Comparison of ENCODE assay signal across 9 cellular contexts in genomic region chr1:116853680-116854191, GRCh38. TPM values are rescaled to one million over a fixed set of nuclear protein-coding genes. Genes with fewer than 3 reads are reported as not detected.
DNase-seq lines count a peak whose midpoint lies in the region; ATAC-seq, FAIRE-seq and TF ChIP-seq lines count a peak whose summit lies in the region.
"Had no signal": no experiment of that assay in that cellular context is flagged by ENCODE, and none has a peak within 500 bp of the region (broad histone marks: within the 10 kb centered on the region; RNA-seq: fewer than 3 reads in every experiment).

No MANE protein-coding gene starts in this region.

- TF ChIP-seq EP300 in A549 (IDR thresholded peaks at IDR 0.05) (no peak), H1 (IDR thresholded peaks at IDR 0.05; ENCODE audit: borderline replicate concordance in 1 of 2, low read depth in 2 of 2, low read length in 2 of 2) (no peak)

- peak in 1 of 2 experiments; percentile 35; a peak in 2 of 5 replicates for TF ChIP-seq RAD21 in A549 (conservative IDR thresholded peaks at IDR 0.05 in 1 of 2, IDR thresholded peaks at IDR 0.05 in 1 of 2)
- no peak for TF ChIP-seq RAD21 in H1 (IDR thresholded peaks at IDR 0.05 in 1 of 2, conservative IDR thresholded peaks at IDR 0.05 in 1 of 2; ENCODE audit: low read depth in 2 of 2, low read length in 2 of 2)

- CTCF ChIA-PET in A549 (lab: Yijun Ruan, JAX): interaction anchor here (0.6 to 1.3 kb wide), 7 partner anchors 12 to 117 kb away, joined by 3 to 4 read pairs (median 3); no protein-coding TSS in a partner anchor
- CTCF ChIA-PET in H1 (lab: Charles Lee; ENCODE audit: partially characterized antibody): interaction anchor here (0.7 to 1.3 kb wide), 5 partner anchors 19 to 63 kb away, joined by 3 to 6 read pairs (median 3); no protein-coding TSS in a partner anchor

- H3K23ac ChIP-seq in H9 (ENCODE audit: insufficient read length, low read depth, low read length) (no peak overlapping the region), H1 (ENCODE audit: insufficient read length) (no peak overlapping the region)

- H3K79me1 ChIP-seq in H9 (ENCODE audit: insufficient read depth, low read depth, low read length, poor library complexity, severe bottlenecking): no peaks in the 10 kb centered on the region
- H3K79me1 ChIP-seq in H1 (ENCODE audit: low read depth, low read length): no peaks in the 10 kb centered on the region

- H3K27me3 ChIP-seq in H9 (ENCODE audit: insufficient read depth, low read length) (no peaks in the 10 kb centered on the region), H1 (replicated peaks in 1 of 4; ENCODE audit: control insufficient read depth in 3 of 4, extremely low read depth in 1 of 4, insufficient read depth in 3 of 4, low read length in 3 of 4) (no peaks in the 10 kb centered on the region)
- no peaks in the 10 kb centered on the region for H3K27me3 ChIP-seq in effector memory CD4-positive, alpha-beta T cell (replicated peaks; ENCODE audit: control insufficient read depth, insufficient read depth, low read length, poor library complexity, severe bottlenecking)

- H3K14ac ChIP-seq in H9 (ENCODE audit: insufficient read depth, low read length) (no peak overlapping the region), H1 (ENCODE audit: insufficient read length) (no peak overlapping the region)

- no peak overlapping the region for H2BK12ac ChIP-seq in H9 (ENCODE audit: insufficient read length, low read depth, low read length)
- H2BK12ac ChIP-seq in H1 (ENCODE audit: low read depth, low read length): peak overlapping the region; percentile 90

- H4K20me1 ChIP-seq in H9 (ENCODE audit: control insufficient read depth, insufficient read depth, insufficient read length) (no peaks in the 10 kb centered on the region), H1 (replicated peaks in 1 of 2; ENCODE audit: control insufficient read depth in 1 of 2, insufficient read depth in 2 of 2, low read length in 2 of 2) (no peaks in the 10 kb centered on the region)

- H3K56ac ChIP-seq in H9 (ENCODE audit: insufficient read length, low read depth, low read length) (no peak overlapping the region), H1 (replicated peaks; ENCODE audit: insufficient read length, low read depth, low read length) (no peak overlapping the region)

- H3K9me3 Mint-ChIP-seq in H9: peaks cover 4% of the 10 kb centered on the region in 2 experiments; a peak in 2 of 5 replicates
- no peaks in the 10 kb centered on the region for H3K9me3 Mint-ChIP-seq in immature natural killer cell

- H4K8ac ChIP-seq in H9 (replicated peaks; ENCODE audit: insufficient read length, low read depth, low read length) (no peak overlapping the region), H1 (ENCODE audit: extremely low read depth, insufficient read depth, low read length) (no peak overlapping the region)

- no peak overlapping the region for H2BK15ac ChIP-seq in H9 (ENCODE audit: low read depth, low read length)
- H2BK15ac ChIP-seq in H1 (ENCODE audit: low read length): no peak overlapping the region

- no peak overlapping the region for H3K9ac ChIP-seq in H9 (ENCODE audit: extremely low read depth, insufficient read length, low read length)
- peak overlapping the region in 1 of 4 experiments; percentile 20; a peak in 1 of 7 replicates for H3K9ac ChIP-seq in H1 (replicated peaks in 1 of 4; ENCODE audit: extremely low read depth in 1 of 4, low read depth in 3 of 4, low read length in 3 of 4)

- H3K23me2 ChIP-seq in H9 (ENCODE audit: insufficient read length, low read depth, low read length, poor library complexity, severe bottlenecking) (no peaks in the 10 kb centered on the region), H1 (ENCODE audit: low read depth, low read length) (no peaks in the 10 kb centered on the region)

- H2BK5ac ChIP-seq in H9 (ENCODE audit: insufficient read length, low read length) (no peak overlapping the region), H1 (ENCODE audit: low read depth, low read length) (peak overlapping the region; percentile 87)

- H2BK20ac ChIP-seq in H9 (ENCODE audit: low read depth, low read length, poor library complexity, severe bottlenecking) (no peak overlapping the region), H1 (ENCODE audit: low read length) (no peak overlapping the region)

- POLR2A ChIA-PET in A549 (lab: Yijun Ruan, JAX): interaction anchor here (0.6 kb wide), 1 partner anchor 63 kb away, joined by 3 read pairs; no protein-coding TSS in a partner anchor
- POLR2A ChIA-PET in H1 (lab: Charles Lee; ENCODE audit: partially characterized antibody): interaction anchor here (0.8 to 1.3 kb wide), 4 partner anchors 11 to 207 kb away, joined by 3 to 5 read pairs (median 4); no protein-coding TSS in a partner anchor

- H2AFZ ChIP-seq in H9 (ENCODE audit: low read length) (peak overlapping the region; percentile 35), H1 (ENCODE audit: low read length) (peak overlapping the region; percentile 47; the same call in 1 of the 2 replicates)

- H4K5ac ChIP-seq in H9 (ENCODE audit: insufficient read length, low read depth, low read length): no peak overlapping the region
- H4K5ac ChIP-seq in H1 (ENCODE audit: insufficient read length, low read depth, low read length): no peak overlapping the region

- H3K4me3 Mint-ChIP-seq in H9: peak overlapping the region; percentile 50 to 59
- no peak overlapping the region for H3K4me3 Mint-ChIP-seq in immature natural killer cell

- no peak overlapping the region for H3T11ph ChIP-seq in H9 (ENCODE audit: low read length)

- H3K18ac ChIP-seq in H9 (ENCODE audit: insufficient read length, low read depth, low read length) (no peak overlapping the region), H1 (ENCODE audit: extremely low read depth, low read length) (0 out of 2 replicates have a peak overlapping the region, but pooled peaks have one; percentile 16)

- 0 out of 3 replicates have a peak overlapping the region, but pooled peaks have one; percentile 6 for H3K4me3 ChIP-seq in A549
- peak overlapping the region in 2 of 4 experiments; percentile 12 to 43; a peak in 2 of 8 replicates for H3K4me3 ChIP-seq in H1 (ENCODE audit: extremely low read depth in 1 of 4, insufficient read depth in 2 of 4, low read depth in 3 of 4, low read length in 4 of 4)
- H3K4me3 ChIP-seq in effector memory CD4-positive, alpha-beta T cell (ENCODE audit: insufficient read depth, low read depth, low read length, poor library complexity, severe bottlenecking): no peak overlapping the region

- H4K91ac ChIP-seq in H9 (ENCODE audit: insufficient read length, low read depth, low read length) (no peak overlapping the region), H1 (replicated peaks; ENCODE audit: insufficient read length, low read length) (no peak overlapping the region)

- H3K27me3 Mint-ChIP-seq in H9 (ENCODE audit: low read depth): peaks cover 2% of the 10 kb centered on the region; the same call in 1 of the 2 replicates
- peaks cover 0 to 4% (median 2%) of the 10 kb centered on the region in 3 donors for H3K27me3 Mint-ChIP-seq in immature natural killer cell (ENCODE audit: low read depth in 3 of 3)

- H3K36me3 Mint-ChIP-seq in H9 (ENCODE audit: insufficient read depth in 1 of 3, low read depth in 3 of 3) (peaks cover 0 to 3% (median 0%) of the 10 kb centered on the region in 3 experiments; a peak in 1 of 7 replicates), immature natural killer cell (no peaks in the 10 kb centered on the region)

- H3K4me1 ChIP-seq in A549: peaks cover 35% of the 10 kb centered on the region
- peaks cover 15% of the 10 kb centered on the region; the same call in 1 of the 2 replicates for H3K4me1 ChIP-seq in H9 (ENCODE audit: insufficient read depth, low read length)
- H3K4me1 ChIP-seq in H1 (replicated peaks in 1 of 4; ENCODE audit: control insufficient read depth in 3 of 4, insufficient read depth in 4 of 4, low read length in 3 of 4): peaks cover 17 to 32% (median 29%) of the 10 kb centered on the region in 4 experiments
- H3K4me1 ChIP-seq in effector memory CD4-positive, alpha-beta T cell (ENCODE audit: control insufficient read depth, insufficient read depth, low read length, poor library complexity, severe bottlenecking): no peaks in the 10 kb centered on the region

- no peaks in the 10 kb centered on the region for H3K36me3 ChIP-seq in H1 (ENCODE audit: control insufficient read depth in 2 of 4, insufficient read depth in 4 of 4, low read length in 3 of 4)
- no peaks in the 10 kb centered on the region for H3K36me3 ChIP-seq in effector memory CD4-positive, alpha-beta T cell (ENCODE audit: control insufficient read depth, insufficient read depth, low read length)

- H3K4me2 ChIP-seq in A549: peak overlapping the region; percentile 82
- peak overlapping the region; percentile 17 for H3K4me2 ChIP-seq in H9 (ENCODE audit: insufficient read depth, insufficient read length, low read length)
- peak overlapping the region; percentile 60 to 80 for H3K4me2 ChIP-seq in H1 (ENCODE audit: insufficient read depth in 1 of 2, low read depth in 2 of 2, low read length in 2 of 2)

- TF ChIP-seq POLR2A in A549 (IDR thresholded peaks at IDR 0.05; ENCODE audit: low read length) (no peak), H1 (IDR thresholded peaks at IDR 0.05; ENCODE audit: control extremely low read depth in 1 of 2, low read depth in 2 of 2, low read length in 2 of 2) (0 out of 3 replicates have a peak, but pooled peaks of 1 of the 2 experiments have one; percentile 41)

- peak overlapping the region; percentile 75 to 86 for H3K27ac ChIP-seq in A549
- peak overlapping the region; percentile 6 for H3K27ac ChIP-seq in H9 (ENCODE audit: insufficient read length, low read depth, low read length)
- H3K27ac ChIP-seq in H1 (ENCODE audit: low read depth, low read length): peak overlapping the region; percentile 67
- no peak overlapping the region for H3K27ac ChIP-seq in effector memory CD4-positive, alpha-beta T cell (ENCODE audit: insufficient read depth, low read length, poor library complexity, severe bottlenecking)

- 3% methylated on average over 3 of the region's 3 CpGs for WGBS in A549 (ENCODE audit: missing lambda C conversion rate)
- WGBS in H9 (ENCODE audit: extremely low coverage, insufficient read length, low lambda C conversion rate): no CpG with 5 or more reads among the region's 3 CpGs
- WGBS in H1 (ENCODE audit: extremely low coverage in 1 of 2, insufficient coverage in 1 of 2, insufficient read length in 1 of 2, insufficient replicate concordance in 2 of 2, low coverage in 1 of 2, low lambda C conversion rate in 2 of 2, missing lambda C conversion rate in 1 of 2), 2 experiments: 4% methylated on average over 3 of the region's 3 CpGs; no CpG with 5 or more reads in 1 of the 2 experiments

- no peak overlapping the region for H2BK120ac ChIP-seq in H9 (ENCODE audit: low read depth, low read length, poor library complexity, severe bottlenecking)
- peak overlapping the region; percentile 19 for H2BK120ac ChIP-seq in H1 (replicated peaks; ENCODE audit: low read depth, low read length)

- peak; percentile 99 for ATAC-seq in A549

- H3K4me1 Mint-ChIP-seq in H9: peaks cover 52 to 56% of the 10 kb centered on the region in 2 experiments
- peaks cover 8 to 9% of the 10 kb centered on the region in 2 donors for H3K4me1 Mint-ChIP-seq in immature natural killer cell

- DNase-seq in A549 (ENCODE audit: low read depth in 1 of 2, low spot score in 1 of 2) (peak; percentile 69 to 82), H9 (peak; percentile 67), NOMO-1 treated with dmso at 0.1 percent for 144 hours (lab: John Stamatoyannopoulos, UW; ENCODE audit: unreplicated experiment) (peak; percentile 69), H1 (ENCODE audit: low read depth in 1 of 2, low spot score in 2 of 2) (peak; percentile 38 to 52), non-pigmented ciliary epithelial cell (ENCODE audit: low read depth) (peak; percentile 89), immature natural killer cell (no peak)
- DNase-seq in activated effector memory CD4-positive, alpha-beta T cell treated with anti-CD3 and anti-CD28 coated beads, Interleukin-2, amount 50 U/mL, for 16 hours: no peak
- DNase-seq in effector memory CD4-positive, alpha-beta T cell: no peak

- no peaks in the 10 kb centered on the region for H3K9me3 ChIP-seq in A549
- no peaks in the 10 kb centered on the region for H3K9me3 ChIP-seq in H9 (ENCODE audit: control insufficient read depth, low read depth, low read length)
- H3K9me3 ChIP-seq in H1 (ENCODE audit: insufficient read depth in 2 of 2, low read depth in 1 of 2, low read length in 1 of 2): no peaks in the 10 kb centered on the region
- H3K9me3 ChIP-seq in effector memory CD4-positive, alpha-beta T cell (ENCODE audit: control insufficient read depth, low read length): no peaks in the 10 kb centered on the region

- TF ChIP-seq CTCF in A549 (IDR thresholded peaks at IDR 0.05): no peak
- no peak for TF ChIP-seq CTCF in H9 (conservative IDR thresholded peaks at IDR 0.05)
- TF ChIP-seq CTCF in H1 (IDR thresholded peaks at IDR 0.05; ENCODE audit: control extremely low read depth in 1 of 3, insufficient read depth in 1 of 3, low read depth in 1 of 3, low read length in 3 of 3): no peak

- no peak overlapping the region for H3K4ac ChIP-seq in H9 (ENCODE audit: low read depth, low read length)
- no peak overlapping the region for H3K4ac ChIP-seq in H1 (replicated peaks; ENCODE audit: insufficient read length, low read depth, low read length)

- H3K79me2 ChIP-seq in H9 (ENCODE audit: insufficient read depth, low read length) (no peaks in the 10 kb centered on the region), H1 (ENCODE audit: control insufficient read depth in 1 of 2, insufficient read depth in 2 of 2, low read length in 2 of 2) (no peaks in the 10 kb centered on the region)

- H3K27ac Mint-ChIP-seq in H9 (peak overlapping the region; percentile 93 to 97 (median 94)), immature natural killer cell (no peak overlapping the region)

- H2AK5ac ChIP-seq in H9 (ENCODE audit: insufficient read length, low read length) (no peak overlapping the region), H1 (ENCODE audit: low read depth, low read length) (no peak overlapping the region)

- FAIRE-seq in A549 (lab: Jason Lieb, UNC) (no peak), H1 (lab: Jason Lieb, UNC) (peak; percentile 68)
- FAIRE-seq: colon had no signal

RNA-seq across cellular contexts. Expression of gene PTGFRN, which starts 56.0 kb away (rescaled TPM):
- polyA plus RNA-seq in A549 (2011; rRNA removed) (39.0 and 51.1 TPM in 2 replicates), A549 (2017; fragmentation: RNase III; extraction: RNeasy Plus Mini Kit Qiagen cat#74134 plus additional on column Dnase treatment) (13.7 to 17.4 TPM (median 16.7 TPM) in 3 replicates), H1 (2011; rRNA removed) (11.9 and 13.0 TPM in 2 replicates), immature natural killer cell (under 1 TPM in 1 of 3 donors, not detected in 2; 0.17 TPM)
- polyA plus RNA-seq in A549 (2012; cell fraction: cytosol; rRNA removed): 8.4 and 9.1 TPM in 2 replicates
- polyA plus RNA-seq in A549 (2012; cell fraction: nucleus; rRNA removed): 9.5 and 16.5 TPM in 2 replicates
- 29.9 and 37.2 TPM in 2 replicates for polyA minus RNA-seq in A549 (2011; rRNA and poly(A)+ RNA removed)
- 26.3 and 31.7 TPM in 2 replicates for total RNA-seq in H9 (2021)
- 32.6 TPM in 2 replicates for total RNA-seq in H1 (2021; fragmentation: NEBNext Ultra II Directional; extraction: Animal tissue kit (Norgen Biotek cat#: 25700))
- polyA plus RNA-seq in H1 (2011; cell fraction: cytosol; rRNA removed): 13.0 TPM
- polyA plus RNA-seq in H1 (2011; cell fraction: nucleus; rRNA removed): 14.0 TPM
- polyA plus RNA-seq in H1 (2012, experiment 1 of 2): 18.0 to 23.3 TPM (median 18.6 TPM) in 4 replicates
- polyA plus RNA-seq in H1 (2012, experiment 2 of 2): 7.5 TPM
- polyA plus RNA-seq in H1 (2013, experiment 1 of 2): 53.5 TPM
- polyA plus RNA-seq in H1 (2013, experiment 2 of 2): 52.9 TPM
- 37.7 and 40.5 TPM in 2 replicates for polyA minus RNA-seq in H1 (2011; rRNA and poly(A)+ RNA removed)
- 18.0 TPM for polyA minus RNA-seq in H1 (2011; cell fraction: cytosol; rRNA and poly(A)+ RNA removed)
- polyA minus RNA-seq in H1 (2011; cell fraction: nucleus; rRNA and poly(A)+ RNA removed): 27.7 TPM

Comparison
In these comparisons a context has a peak if more than half of its experiments do, and no peak if none do; other contexts are left out.
1. DNase-seq: peak in A549 (2 of 2), H9 (single experiment), NOMO-1 treated with dmso at 0.1 percent for 144 hours (single experiment), H1 (2 of 2) and non-pigmented ciliary epithelial cell (single experiment); none in immature natural killer cell (0 of 3), activated effector memory CD4-positive, alpha-beta T cell treated with anti-CD3 and anti-CD28 coated beads, Interleukin-2, amount 50 U/mL, for 16 hours (single experiment) and effector memory CD4-positive, alpha-beta T cell (0 of 3).
2. H3K4me2 ChIP-seq: peak in every context shown above with its lines; median percentile 82 in A549; 70 in H1; 17 in H9.
3. H3K27ac Mint-ChIP-seq: peak in H9 (3 of 3); none in immature natural killer cell (0 of 6).
4. H3K4me3 Mint-ChIP-seq: peak in H9 (2 of 2); none in immature natural killer cell (0 of 5).
5. RNA of gene PTGFRN, which starts 56.0 kb away (polyA plus RNA-seq): 8.4 to 51.1 TPM in A549 and 7.5 to 53.5 TPM in H1; 0.17 TPM in immature natural killer cell; every median in the first group is over 4 times any median in the second.
6. Of the 18 proteins assayed by ChIP-seq in both H1 and A549: peak only in H1: none; only in A549: none; in both: MAFK and MAX; in neither: 11; mixed calls (peak in some experiments, not most) for 5.